ENCODE assay signal across 1 cellular context in genomic region chr6:16857969-16858592, GRCh38.
TF ChIP-seq lines count a peak whose summit lies in the region.

No MANE protein-coding gene starts in this region.

TF ChIP-seq in K562, 482 proteins besides CTCF, POLR2A, EP300 and RAD21 (continued from another document and continues in another):
- TF ChIP-seq, protein P1, sequence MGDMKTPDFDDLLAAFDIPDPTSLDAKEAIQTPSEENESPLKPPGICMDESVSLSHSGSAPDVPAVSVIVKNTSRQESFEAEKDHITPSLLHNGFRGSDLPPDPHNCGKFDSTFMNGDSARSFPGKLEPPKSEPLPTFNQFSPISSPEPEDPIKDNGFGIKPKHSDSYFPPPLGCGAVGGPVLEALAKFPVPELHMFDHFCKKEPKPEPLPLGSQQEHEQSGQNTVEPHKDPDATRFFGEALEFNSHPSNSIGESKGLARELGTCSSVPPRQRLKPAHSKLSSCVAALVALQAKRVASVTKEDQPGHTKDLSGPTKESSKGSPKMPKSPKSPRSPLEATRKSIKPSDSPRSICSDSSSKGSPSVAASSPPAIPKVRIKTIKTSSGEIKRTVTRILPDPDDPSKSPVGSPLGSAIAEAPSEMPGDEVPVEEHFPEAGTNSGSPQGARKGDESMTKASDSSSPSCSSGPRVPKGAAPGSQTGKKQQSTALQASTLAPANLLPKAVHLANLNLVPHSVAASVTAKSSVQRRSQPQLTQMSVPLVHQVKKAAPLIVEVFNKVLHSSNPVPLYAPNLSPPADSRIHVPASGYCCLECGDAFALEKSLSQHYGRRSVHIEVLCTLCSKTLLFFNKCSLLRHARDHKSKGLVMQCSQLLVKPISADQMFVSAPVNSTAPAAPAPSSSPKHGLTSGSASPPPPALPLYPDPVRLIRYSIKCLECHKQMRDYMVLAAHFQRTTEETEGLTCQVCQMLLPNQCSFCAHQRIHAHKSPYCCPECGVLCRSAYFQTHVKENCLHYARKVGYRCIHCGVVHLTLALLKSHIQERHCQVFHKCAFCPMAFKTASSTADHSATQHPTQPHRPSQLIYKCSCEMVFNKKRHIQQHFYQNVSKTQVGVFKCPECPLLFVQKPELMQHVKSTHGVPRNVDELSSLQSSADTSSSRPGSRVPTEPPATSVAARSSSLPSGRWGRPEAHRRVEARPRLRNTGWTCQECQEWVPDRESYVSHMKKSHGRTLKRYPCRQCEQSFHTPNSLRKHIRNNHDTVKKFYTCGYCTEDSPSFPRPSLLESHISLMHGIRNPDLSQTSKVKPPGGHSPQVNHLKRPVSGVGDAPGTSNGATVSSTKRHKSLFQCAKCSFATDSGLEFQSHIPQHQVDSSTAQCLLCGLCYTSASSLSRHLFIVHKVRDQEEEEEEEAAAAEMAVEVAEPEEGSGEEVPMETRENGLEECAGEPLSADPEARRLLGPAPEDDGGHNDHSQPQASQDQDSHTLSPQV (IDR thresholded peaks at IDR 0.05): no peak
- peak; percentile 33 for TF ChIP-seq TCF3 (CRISPR knock-in tag; IDR thresholded peaks at IDR 0.05)
- 0 out of 2 replicates have a peak, but pooled peaks have one; percentile 55 for TF ChIP-seq JUND (IDR thresholded peaks at IDR 0.05; ENCODE audit: borderline replicate concordance, low read depth, low read length)
- TF ChIP-seq JUND (tag; IDR thresholded peaks at IDR 0.05; ENCODE audit: borderline replicate concordance, low read depth, low read length): peak; percentile 64; the same call in 1 of the 3 replicates
- no peak for TF ChIP-seq CCAR2 (IDR thresholded peaks at IDR 0.05; ENCODE audit: low read depth, low read length)
- no peak for TF ChIP-seq MAZ (CRISPR knock-in tag; conservative IDR thresholded peaks at IDR 0.05 in 1 of 2, IDR thresholded peaks at IDR 0.05 in 1 of 2)
- TF ChIP-seq STAT6 (CRISPR knock-in tag; IDR thresholded peaks at IDR 0.05): no peak
- TF ChIP-seq STAT5A (IDR thresholded peaks at IDR 0.05; ENCODE audit: borderline replicate concordance, low read length): no peak
- TF ChIP-seq HNRNPUL1 (IDR thresholded peaks at IDR 0.05; ENCODE audit: low read length): no peak
- TF ChIP-seq SIN3A (IDR thresholded peaks at IDR 0.05; ENCODE audit: borderline replicate concordance in 2 of 2, control insufficient read depth in 1 of 2, low read depth in 2 of 2, low read length in 2 of 2): no peak
- TF ChIP-seq MITF (IDR thresholded peaks at IDR 0.05): no peak
- 0 out of 2 replicates have a peak, but pooled peaks have one; percentile 18 for TF ChIP-seq HDAC2 (IDR thresholded peaks at IDR 0.05)
- TF ChIP-seq ZNF41 (CRISPR knock-in tag; conservative IDR thresholded peaks at IDR 0.05): no peak
- TF ChIP-seq, protein P2, sequence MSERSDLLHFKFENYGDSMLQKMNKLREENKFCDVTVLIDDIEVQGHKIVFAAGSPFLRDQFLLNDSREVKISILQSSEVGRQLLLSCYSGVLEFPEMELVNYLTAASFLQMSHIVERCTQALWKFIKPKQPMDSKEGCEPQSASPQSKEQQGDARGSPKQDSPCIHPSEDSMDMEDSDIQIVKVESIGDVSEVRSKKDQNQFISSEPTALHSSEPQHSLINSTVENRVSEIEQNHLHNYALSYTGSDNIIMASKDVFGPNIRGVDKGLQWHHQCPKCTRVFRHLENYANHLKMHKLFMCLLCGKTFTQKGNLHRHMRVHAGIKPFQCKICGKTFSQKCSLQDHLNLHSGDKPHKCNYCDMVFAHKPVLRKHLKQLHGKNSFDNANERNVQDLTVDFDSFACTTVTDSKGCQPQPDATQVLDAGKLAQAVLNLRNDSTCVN (CRISPR knock-in tag; IDR thresholded peaks at IDR 0.05): no peak
- peak; percentile 89 for TF ChIP-seq ARID1B (IDR thresholded peaks at IDR 0.05)
- peak; percentile 49 for TF ChIP-seq CCNT2 (IDR thresholded peaks at IDR 0.05; ENCODE audit: borderline replicate concordance, extremely low read depth, insufficient read length, low read depth, low read length)
- TF ChIP-seq CGGBP1 (CRISPR knock-in tag; IDR thresholded peaks at IDR 0.05): no peak
- TF ChIP-seq ZNF696 (CRISPR knock-in tag; conservative IDR thresholded peaks at IDR 0.05): no peak
- TF ChIP-seq, protein P3, sequence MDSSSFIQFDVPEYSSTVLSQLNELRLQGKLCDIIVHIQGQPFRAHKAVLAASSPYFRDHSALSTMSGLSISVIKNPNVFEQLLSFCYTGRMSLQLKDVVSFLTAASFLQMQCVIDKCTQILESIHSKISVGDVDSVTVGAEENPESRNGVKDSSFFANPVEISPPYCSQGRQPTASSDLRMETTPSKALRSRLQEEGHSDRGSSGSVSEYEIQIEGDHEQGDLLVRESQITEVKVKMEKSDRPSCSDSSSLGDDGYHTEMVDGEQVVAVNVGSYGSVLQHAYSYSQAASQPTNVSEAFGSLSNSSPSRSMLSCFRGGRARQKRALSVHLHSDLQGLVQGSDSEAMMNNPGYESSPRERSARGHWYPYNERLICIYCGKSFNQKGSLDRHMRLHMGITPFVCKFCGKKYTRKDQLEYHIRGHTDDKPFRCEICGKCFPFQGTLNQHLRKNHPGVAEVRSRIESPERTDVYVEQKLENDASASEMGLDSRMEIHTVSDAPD (CRISPR knock-in tag; IDR thresholded peaks at IDR 0.05): no peak
- no peak for TF ChIP-seq SMAD1 (IDR thresholded peaks at IDR 0.05; ENCODE audit: low read depth, low read length, partially characterized antibody)
- no peak for TF ChIP-seq ZNF232 (CRISPR knock-in tag; IDR thresholded peaks at IDR 0.05)
- TF ChIP-seq NR0B1 (IDR thresholded peaks at IDR 0.05; ENCODE audit: partially characterized antibody): no peak
- TF ChIP-seq ZNF444 (CRISPR knock-in tag; IDR thresholded peaks at IDR 0.05): no peak
- TF ChIP-seq ZKSCAN8 (CRISPR knock-in tag; IDR thresholded peaks at IDR 0.05): no peak
- TF ChIP-seq SRSF7 (optimal IDR thresholded peaks at IDR 0.05; ENCODE audit: low read depth, low read length): no peak
- TF ChIP-seq PHF21A (IDR thresholded peaks at IDR 0.05; ENCODE audit: borderline replicate concordance, low read depth): no peak; the same call in 1 of the 2 replicates
- no peak for TF ChIP-seq TOE1 (IDR thresholded peaks at IDR 0.05; ENCODE audit: borderline replicate concordance)
- TF ChIP-seq TOE1 (CRISPR knock-in tag; IDR thresholded peaks at IDR 0.05; ENCODE audit: borderline replicate concordance, low read depth): no peak
- TF ChIP-seq SMARCC2 (IDR thresholded peaks at IDR 0.05; ENCODE audit: low read depth): 0 out of 2 replicates have a peak, but pooled peaks have one; percentile 37
- TF ChIP-seq BRF2 (IDR thresholded peaks at IDR 0.05; ENCODE audit: borderline replicate concordance, insufficient read depth, insufficient read length): no peak
- TF ChIP-seq ZBTB40 (IDR thresholded peaks at IDR 0.05): no peak
- no peak for TF ChIP-seq ZBTB40 (CRISPR knock-in tag; IDR thresholded peaks at IDR 0.05)
- peak; percentile 85; the same call in 1 of the 2 replicates for TF ChIP-seq LEF1 (IDR thresholded peaks at IDR 0.05)
- no peak for TF ChIP-seq IFI16 (CRISPR knock-in tag; IDR thresholded peaks at IDR 0.05)
- no peak for TF ChIP-seq CBX3 (IDR thresholded peaks at IDR 0.05; ENCODE audit: borderline replicate concordance in 1 of 2, low read length in 2 of 2)
- TF ChIP-seq NFRKB (IDR thresholded peaks at IDR 0.05; ENCODE audit: low read depth): no peak
